ENCODE assay signal across 9 cellular contexts in genomic region chr3:185537369-185537970, GRCh38. TPM values are rescaled to one million over a fixed set of nuclear protein-coding genes. Genes with fewer than 3 reads are reported as not detected.
A peak's percentile ranks its signal among the peaks of the same experiment; 100 is the strongest.
DNase-seq lines count a peak whose midpoint lies in the region; ATAC-seq and TF ChIP-seq lines count a peak whose summit lies in the region.
"Had no signal": no experiment of that assay in that cellular context is flagged by ENCODE, and none has a peak within 500 bp of the region (broad histone marks: within the 10 kb centered on the region; RNA-seq: fewer than 3 reads in every experiment).

No MANE protein-coding gene starts in this region.

- no peaks in the 10 kb centered on the region for H3K79me2 ChIP-seq in DND-41 (ENCODE audit: insufficient read depth, low read length)
- H3K79me2 ChIP-seq in neural progenitor cell (ENCODE audit: low read depth) = no peaks in the 10 kb centered on the region

- H3K4me3 Mint-ChIP-seq in neural progenitor cell (no peak overlapping the region), glutamatergic neuron (ENCODE audit: unreplicated experiment) (no peak overlapping the region)

- H3K4me1 Mint-ChIP-seq in neural progenitor cell = peaks cover 14% of the 10 kb centered on the region
- H3K4me1 Mint-ChIP-seq in glutamatergic neuron (ENCODE audit: low read depth, unreplicated experiment) = no peaks in the 10 kb centered on the region

- TF ChIP-seq POLR2A in erythroblast (IDR thresholded peaks at IDR 0.05; ENCODE audit: low read length) = no peak

- H3K27me3 ChIP-seq in DND-41 (ENCODE audit: insufficient read depth, low read length, poor library complexity) (no peaks in the 10 kb centered on the region), endocrine pancreas (ENCODE audit: control insufficient read depth, insufficient read depth, low read length) (no peaks in the 10 kb centered on the region), neural progenitor cell (no peaks in the 10 kb centered on the region)

- H3F3A ChIP-seq in neural progenitor cell (ENCODE audit: low read depth) = no peaks in the 10 kb centered on the region

- TF ChIP-seq CTCF in DND-41 (IDR thresholded peaks at IDR 0.05; ENCODE audit: borderline replicate concordance, extremely low read depth, low read length, poor library complexity, severe bottlenecking) (no peak), neural progenitor cell (IDR thresholded peaks at IDR 0.05) (no peak), glutamatergic neuron (IDR thresholded peaks at IDR 0.05; ENCODE audit: partially characterized antibody, unreplicated experiment) (no peak)

- H3K36me3 ChIP-seq in DND-41 (ENCODE audit: insufficient read depth, low read length) = no peaks in the 10 kb centered on the region
- H3K36me3 ChIP-seq in endocrine pancreas (ENCODE audit: control insufficient read depth, insufficient read depth, low read length) = no peaks in the 10 kb centered on the region
- H3K36me3 ChIP-seq in neural progenitor cell = no peaks in the 10 kb centered on the region

- H3K4me3 ChIP-seq in DND-41 (ENCODE audit: low read depth in 1 of 2, low read length in 2 of 2) = no peak overlapping the region
- peak overlapping the region; percentile 58 for H3K4me3 ChIP-seq in endocrine pancreas (ENCODE audit: control insufficient read depth, insufficient read depth, low read length)
- H3K4me3 ChIP-seq in neural progenitor cell = no peak overlapping the region

- H3K27ac Mint-ChIP-seq in neural progenitor cell = no peak overlapping the region
- no peak overlapping the region for H3K27ac Mint-ChIP-seq in glutamatergic neuron (ENCODE audit: unreplicated experiment)

- H4K20me1 ChIP-seq in DND-41 (ENCODE audit: insufficient read depth, low read length) = no peaks in the 10 kb centered on the region
- no peaks in the 10 kb centered on the region for H4K20me1 ChIP-seq in neural progenitor cell (ENCODE audit: low read depth)

- H3K27me3 Mint-ChIP-seq in neural progenitor cell (ENCODE audit: insufficient read depth, low read depth) (peaks cover 2% of the 10 kb centered on the region), glutamatergic neuron (ENCODE audit: unreplicated experiment) (peaks cover 2% of the 10 kb centered on the region)

- peak; percentile 98 for ATAC-seq in DND-41 (ENCODE audit: insufficient read depth, low read depth)
- ATAC-seq in GM19395 (IDR thresholded peaks at IDR 0.05; ENCODE audit: unreplicated experiment) = peak; percentile 99
- ATAC-seq in HG03342 (IDR thresholded peaks at IDR 0.05; ENCODE audit: unreplicated experiment) = peak; percentile 99

- H3K9ac ChIP-seq in DND-41 (ENCODE audit: low read depth, low read length) = no peak overlapping the region
- no peak overlapping the region for H3K9ac ChIP-seq in endocrine pancreas (ENCODE audit: control insufficient read depth, insufficient read depth, low read length)
- H3K9ac ChIP-seq in neural progenitor cell = no peak overlapping the region

- H3K4me2 ChIP-seq in DND-41 (ENCODE audit: insufficient read depth, low read length) (0 out of 2 replicates have a peak overlapping the region, but pooled peaks have one; percentile 4), neural progenitor cell (no peak overlapping the region)

- no peak overlapping the region for H3K27ac ChIP-seq in DND-41 (ENCODE audit: low read length)
- no peak overlapping the region for H3K27ac ChIP-seq in neural progenitor cell

- no peaks in the 10 kb centered on the region for H3K9me3 ChIP-seq in DND-41 (ENCODE audit: insufficient read depth, low read length, severe bottlenecking)
- no peaks in the 10 kb centered on the region for H3K9me3 ChIP-seq in endocrine pancreas (ENCODE audit: control insufficient read depth, low read length)
- no peaks in the 10 kb centered on the region for H3K9me3 ChIP-seq in neural progenitor cell (ENCODE audit: low read depth)

- no peaks in the 10 kb centered on the region for H3K9me3 Mint-ChIP-seq in neural progenitor cell
- no peaks in the 10 kb centered on the region for H3K9me3 Mint-ChIP-seq in glutamatergic neuron (ENCODE audit: unreplicated experiment)

- DNase-seq in DND-41 (peak; percentile 46), SIG-M5 treated with dmso at 0.1 percent for 504 hours (lab: John Stamatoyannopoulos, UW; ENCODE audit: unreplicated experiment) (peak; percentile 100), neural progenitor cell (ENCODE audit: low spot score) (no peak), erythroblast (lab: John Stamatoyannopoulos, UW) (no peak), glutamatergic neuron (no peak)

- H3K36me3 Mint-ChIP-seq in neural progenitor cell (no peaks in the 10 kb centered on the region), glutamatergic neuron (ENCODE audit: unreplicated experiment) (no peaks in the 10 kb centered on the region)

- peak overlapping the region; percentile 72 for H2AFZ ChIP-seq in DND-41 (ENCODE audit: low read depth, low read length)
- H2AFZ ChIP-seq in neural progenitor cell (replicated peaks) = peak overlapping the region; percentile 17

- peaks cover 9% of the 10 kb centered on the region for H3K4me1 ChIP-seq in DND-41 (ENCODE audit: insufficient read depth, low read length)
- no peaks in the 10 kb centered on the region for H3K4me1 ChIP-seq in endocrine pancreas (ENCODE audit: control insufficient read depth, insufficient read depth, low read length)
- H3K4me1 ChIP-seq in neural progenitor cell = peaks cover 7% of the 10 kb centered on the region

RNA-seq across cellular contexts. Expression of gene LIPH, which starts 14.9 kb away (rescaled TPM):
- total RNA-seq in neural progenitor cell (ENCODE audit: low replicate concordance) = 0.03 TPM in 1 of 2 replicates, not detected in the other
- not detected for total RNA-seq in glutamatergic neuron (ENCODE audit: unreplicated experiment)
- total RNA-seq: temporal lobe had no signal

RNA-seq across cellular contexts. Expression of gene TMEM41A, which starts 38.6 kb away (rescaled TPM):
- total RNA-seq in neural progenitor cell (ENCODE audit: low replicate concordance) (10.6 and 11.8 TPM in 2 replicates), glutamatergic neuron (ENCODE audit: unreplicated experiment) (12.6 TPM)

RNA-seq across cellular contexts. Expression of gene SENP2, which starts 48.6 kb away (rescaled TPM):
- 46.5 and 48.4 TPM in 2 replicates for total RNA-seq in neural progenitor cell (ENCODE audit: low replicate concordance)
- total RNA-seq in glutamatergic neuron (ENCODE audit: unreplicated experiment) = 54.6 TPM

Comparison
In these comparisons a context has a peak if more than half of its experiments do, and no peak if none do; other contexts are left out.
1. DNase-seq: peak in DND-41 (single experiment) and SIG-M5 treated with dmso at 0.1 percent for 504 hours (single experiment); none in neural progenitor cell (single experiment), erythroblast (0 of 2) and glutamatergic neuron (single experiment).
2. Peak in every context shown above with its lines, with median percentiles within 50 percentile points of each other: ATAC-seq.